15 cellular contexts compared by ENCODE assay signal in genomic region chr7:101558742-101559325, GRCh38.
DNase-seq lines count a peak whose midpoint lies in the region; ATAC-seq and TF ChIP-seq lines count a peak whose summit lies in the region.
"Had no signal": no experiment of that assay in that cellular context is flagged by ENCODE, and none has a peak within 500 bp of the region (broad histone marks: within the 10 kb centered on the region; RNA-seq: fewer than 3 reads in every experiment).

No MANE protein-coding gene starts in this region.

- H3K27me3 Mint-ChIP-seq in CD14-positive monocyte (ENCODE audit: low read depth in 3 of 3), result peaks cover 1 to 9% (median 6%) of the 10 kb centered on the region in 3 donors

- DNase-seq in DMS53 (lab: John Stamatoyannopoulos, UW) (peak; percentile 24), DMS53 treated with DMSO at 0.1 percent for 48 hours (lab: John Stamatoyannopoulos, UW; ENCODE audit: unreplicated experiment) (no peak), OCI-LY7 (ENCODE audit: low spot score) (peak; percentile 29), ecto neural progenitor cell (ENCODE audit: low spot score) (peak; percentile 44), sigmoid colon (peak; percentile 5), MG63 (no peak), right cardiac atrium (no peak), CD14-positive monocyte (ENCODE audit: low spot score) (no peak)
- DNase-seq: activated CD4-positive, alpha-beta T cell treated with anti-CD3 and anti-CD28 coated beads, Interleukin-2, amount 50 U/mL, for 1 hour; anterior cingulate cortex; dermis blood vessel endothelial cell; mesendoderm; T-helper 17 cell; thyroid gland had no signal

- no peaks in the 10 kb centered on the region for H3K4me1 ChIP-seq in OCI-LY7 (ENCODE audit: insufficient read depth, low read length, poor library complexity, severe bottlenecking)
- no peaks in the 10 kb centered on the region for H3K4me1 ChIP-seq in sigmoid colon
- H3K4me1 ChIP-seq in right cardiac atrium (ENCODE audit: control insufficient read depth, insufficient read depth, low read length), result no peaks in the 10 kb centered on the region
- H3K4me1 ChIP-seq: thyroid gland had no signal

- no peak overlapping the region for H2AFZ ChIP-seq in OCI-LY7 (ENCODE audit: low read length)

- POLR2A ChIA-PET in OCI-LY7 (lab: Charles Lee), result no interaction called here

- CTCF ChIA-PET in OCI-LY7 (lab: Charles Lee; ENCODE audit: unreplicated experiment), result no interaction called here

- intact Hi-C loops in OCI-LY7 (cut with micrococcal nuclease; ENCODE audit: unreplicated experiment), result no loop called here
- intact Hi-C loops in sigmoid colon (cut with DNase I), result no loop called here
- intact Hi-C loops in right cardiac atrium (cut with DNase I), result no loop called here
- intact Hi-C loops in CD14-positive monocyte (cut with micrococcal nuclease), result no loop called here

- no peaks in the 10 kb centered on the region for H3K4me1 Mint-ChIP-seq in CD14-positive monocyte

- H3K4me3 ChIP-seq in OCI-LY7 (ENCODE audit: low read depth, low read length, poor library complexity, severe bottlenecking), result no peak overlapping the region
- no peak overlapping the region for H3K4me3 ChIP-seq in sigmoid colon
- H3K4me3 ChIP-seq in MG63, result no peak overlapping the region
- no peak overlapping the region for H3K4me3 ChIP-seq in right cardiac atrium (ENCODE audit: low read length)
- H3K4me3 ChIP-seq: thyroid gland had no signal

- H3K27ac Mint-ChIP-seq in CD14-positive monocyte, result no peak overlapping the region
- H3K27ac Mint-ChIP-seq: activated T-helper 1 cell treated with anti-CD3 and anti-CD28 coated beads, Interleukin-12 subunit alpha, Interleukin-12 subunit beta, Interleukin-2, Interleukin-4 antibody, amounts not matched to agents 30 ng/mL and 10 ng/mL and 1 ng/mL, durations not matched to agents 14 hours and 24 hours and 36 hours; T-helper 17 cell had no signal

- no peak for TF ChIP-seq POLR2A in sigmoid colon (IDR thresholded peaks at IDR 0.05)

- H3K27me3 ChIP-seq in sigmoid colon (peaks cover 0 to 20% (median 5%) of the 10 kb centered on the region in 3 donors), MG63 (no peaks in the 10 kb centered on the region), right cardiac atrium (ENCODE audit: control insufficient read depth, insufficient read depth) (no peaks in the 10 kb centered on the region)
- H3K27me3 ChIP-seq: thyroid gland had no signal

- no TSS peak for BruUV-seq in OCI-LY7 (replicated peaks; lab: Mats Ljungman, UMichigan)

- no peak overlapping the region for H3K4me3 Mint-ChIP-seq in CD14-positive monocyte
- H3K4me3 Mint-ChIP-seq: activated T-helper 1 cell treated with anti-CD3 and anti-CD28 coated beads, Interleukin-12 subunit alpha, Interleukin-12 subunit beta, Interleukin-2, Interleukin-4 antibody, amounts not matched to agents 30 ng/mL and 10 ng/mL and 1 ng/mL, durations not matched to agents 14 hours and 24 hours and 36 hours; T-helper 17 cell had no signal

- no peak overlapping the region for H3K27ac ChIP-seq in OCI-LY7 (ENCODE audit: low read depth, low read length, poor library complexity, severe bottlenecking)
- H3K27ac ChIP-seq in sigmoid colon, result no peak overlapping the region
- no peak overlapping the region for H3K27ac ChIP-seq in right cardiac atrium (ENCODE audit: low read length)
- H3K27ac ChIP-seq: thyroid gland had no signal

- H4K20me1 ChIP-seq in OCI-LY7 (ENCODE audit: insufficient read depth, low read length), result no peaks in the 10 kb centered on the region

- no peak for TF ChIP-seq EP300 in sigmoid colon (IDR thresholded peaks at IDR 0.05)

- no peaks in the 10 kb centered on the region for H3K9me3 Mint-ChIP-seq in CD14-positive monocyte
- H3K9me3 Mint-ChIP-seq: activated T-helper 1 cell treated with anti-CD3 and anti-CD28 coated beads, Interleukin-12 subunit alpha, Interleukin-12 subunit beta, Interleukin-2, Interleukin-4 antibody, amounts not matched to agents 30 ng/mL and 10 ng/mL and 1 ng/mL, durations not matched to agents 14 hours and 24 hours and 36 hours had no signal

- H3K4me2 ChIP-seq in OCI-LY7 (ENCODE audit: low read length), result no peak overlapping the region

- no peaks in the 10 kb centered on the region for H3K36me3 ChIP-seq in OCI-LY7 (ENCODE audit: insufficient read depth, low read length)
- no peaks in the 10 kb centered on the region for H3K36me3 ChIP-seq in sigmoid colon
- no peaks in the 10 kb centered on the region for H3K36me3 ChIP-seq in MG63
- H3K36me3 ChIP-seq: thyroid gland had no signal

- no peaks in the 10 kb centered on the region for H3K9me2 ChIP-seq in OCI-LY7 (ENCODE audit: insufficient read depth, low read length)

- TF ChIP-seq CTCF in OCI-LY7 (conservative IDR thresholded peaks at IDR 0.05; ENCODE audit: low read length), result peak; percentile 64
- TF ChIP-seq CTCF in sigmoid colon (IDR thresholded peaks at IDR 0.05), result no peak
- no peak for TF ChIP-seq CTCF in CD14-positive monocyte (IDR thresholded peaks at IDR 0.05)

- H3K9me3 ChIP-seq in OCI-LY7 (ENCODE audit: low read length), result no peaks in the 10 kb centered on the region
- no peaks in the 10 kb centered on the region for H3K9me3 ChIP-seq in sigmoid colon
- H3K9me3 ChIP-seq in MG63, result no peaks in the 10 kb centered on the region
- H3K9me3 ChIP-seq in right cardiac atrium (ENCODE audit: control insufficient read depth, low read length), result no peaks in the 10 kb centered on the region
- H3K9me3 ChIP-seq: thyroid gland had no signal

- H3K79me2 ChIP-seq in OCI-LY7 (ENCODE audit: insufficient read depth, low read depth, low read length), result no peaks in the 10 kb centered on the region

- no peak for ATAC-seq in right cardiac atrium
- ATAC-seq: T-helper 17 cell had no signal

- H3K36me3 Mint-ChIP-seq in CD14-positive monocyte, result no peaks in the 10 kb centered on the region

- WGBS in sigmoid colon, 2 donors, result 70 to 74% methylated on average over 9 of the region's 9 CpGs
- 78% methylated on average over 9 of the region's 9 CpGs for WGBS in right cardiac atrium

Comparison
In these comparisons a context has a peak if more than half of its experiments do, and no peak if none do; other contexts are left out.
1. DNase-seq: peak in DMS53 (single experiment), OCI-LY7 (single experiment), ecto neural progenitor cell (single experiment) and sigmoid colon (single experiment); none in DMS53 treated with DMSO at 0.1 percent for 48 hours (single experiment), MG63 (single experiment), right cardiac atrium (0 of 3) and CD14-positive monocyte (single experiment).